In the genomic region with DNA sequence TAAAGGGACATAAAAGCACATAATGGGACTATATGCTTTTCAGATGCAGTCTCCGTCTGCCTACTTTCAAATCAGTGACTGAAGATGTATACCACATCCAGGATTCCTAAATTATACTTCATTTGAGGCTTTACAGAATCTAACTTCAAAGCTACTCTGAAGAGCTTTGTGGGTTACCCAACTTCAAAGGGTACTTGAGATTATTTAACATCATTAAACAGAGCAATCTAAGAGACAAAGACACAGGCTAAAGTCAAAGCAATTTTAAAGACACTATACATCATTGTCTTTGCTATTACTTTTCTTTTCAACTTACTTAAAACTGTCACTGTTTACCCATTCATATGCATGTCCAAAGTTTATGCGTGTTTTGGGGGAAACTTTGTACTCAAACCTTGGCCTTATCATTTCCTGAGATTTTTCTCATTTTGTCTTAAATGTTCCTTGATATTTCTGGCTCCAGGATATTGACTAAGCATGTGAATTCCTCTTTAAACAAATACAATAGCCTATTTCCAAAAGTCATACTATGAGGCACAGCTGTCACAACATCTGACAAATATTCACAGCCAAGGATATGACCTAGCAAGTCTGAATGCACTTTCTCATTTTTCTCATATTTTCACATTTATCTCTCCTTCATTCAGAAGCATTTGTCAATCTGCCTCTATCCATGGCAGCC, we compare ENCODE assay signal across 13 cellular contexts.
"Had no signal": no experiment of that assay in that cellular context is flagged by ENCODE, and none has a peak within 500 bp of the region (broad histone marks: within the 10 kb centered on the region; RNA-seq: fewer than 3 reads in every experiment).

No MANE protein-coding gene starts in this region.

- H3K4me1 ChIP-seq: heart right ventricle, parathyroid adenoma had no signal

- H3K27me3 ChIP-seq: heart right ventricle had no signal

- H3K36me3 Mint-ChIP-seq: activated naive CD4-positive, alpha-beta T cell treated with anti-CD3 and anti-CD28 coated beads, Interleukin-2, amount 10 ng/mL, durations not matched to agents 7 days and 5 days; T-cell had no signal

- H3K9me3 Mint-ChIP-seq: activated naive CD4-positive, alpha-beta T cell treated with anti-CD3 and anti-CD28 coated beads, Interleukin-2, amount 10 ng/mL, durations not matched to agents 7 days and 5 days; dendritic cell treated with granulocyte-macrophage colony-stimulating factor and Interleukin-4, amounts not matched to agents 40 ng/mL and 50 ng/mL, for 4 days had no signal

- H3K27me3 Mint-ChIP-seq: activated CD4-positive, alpha-beta T cell treated with anti-CD3 and anti-CD28 coated beads for 36 hours; activated naive CD4-positive, alpha-beta T cell treated with anti-CD3 and anti-CD28 coated beads, Interleukin-2, amount 10 ng/mL, durations not matched to agents 7 days and 5 days; activated T-helper 17 cell treated with anti-CD3 and anti-CD28 coated beads, Interleukin-2, amount 50 U/mL, for 72 hours; central memory CD8-positive, alpha-beta T cell; dendritic cell treated with granulocyte-macrophage colony-stimulating factor and Interleukin-4, amounts not matched to agents 40 ng/mL and 50 ng/mL, for 4 days; T-cell had no signal

- H2AFZ ChIP-seq: parathyroid adenoma had no signal

- DNase-seq: activated CD4-positive, alpha-beta T cell treated with anti-CD3 and anti-CD28 coated beads for 36 hours; activated naive CD4-positive, alpha-beta T cell treated with anti-CD3 and anti-CD28 coated beads, Interleukin-2, amount 10 ng/mL, durations not matched to agents 7 days and 5 days; heart right ventricle; kidney; left ventricle myocardium superior; retina; T-cell had no signal

- H3K4me3 ChIP-seq: heart right ventricle, skin epidermis had no signal

- H3K27ac ChIP-seq: heart right ventricle, parathyroid adenoma, skin epidermis, VCaP had no signal

- H3K27ac Mint-ChIP-seq: activated CD4-positive, alpha-beta T cell treated with anti-CD3 and anti-CD28 coated beads for 36 hours; activated naive CD4-positive, alpha-beta T cell treated with anti-CD3 and anti-CD28 coated beads, Interleukin-2, amount 10 ng/mL, durations not matched to agents 7 days and 5 days; activated T-helper 17 cell treated with anti-CD3 and anti-CD28 coated beads, Interleukin-2, amount 50 U/mL, for 72 hours; dendritic cell treated with granulocyte-macrophage colony-stimulating factor and Interleukin-4, amounts not matched to agents 40 ng/mL and 50 ng/mL, for 4 days; T-cell had no signal

- H3K79me2 ChIP-seq: parathyroid adenoma had no signal

- H3K9ac ChIP-seq: parathyroid adenoma had no signal

- H3K4me3 Mint-ChIP-seq: activated CD4-positive, alpha-beta T cell treated with anti-CD3 and anti-CD28 coated beads for 36 hours; activated naive CD4-positive, alpha-beta T cell treated with anti-CD3 and anti-CD28 coated beads, Interleukin-2, amount 10 ng/mL, durations not matched to agents 7 days and 5 days; activated T-helper 17 cell treated with anti-CD3 and anti-CD28 coated beads, Interleukin-2, amount 50 U/mL, for 72 hours; central memory CD8-positive, alpha-beta T cell; dendritic cell treated with granulocyte-macrophage colony-stimulating factor and Interleukin-4, amounts not matched to agents 40 ng/mL and 50 ng/mL, for 4 days; T-cell had no signal

- H3K4me1 Mint-ChIP-seq: activated CD4-positive, alpha-beta T cell treated with anti-CD3 and anti-CD28 coated beads for 36 hours; activated naive CD4-positive, alpha-beta T cell treated with anti-CD3 and anti-CD28 coated beads, Interleukin-2, amount 10 ng/mL, durations not matched to agents 7 days and 5 days; activated T-helper 17 cell treated with anti-CD3 and anti-CD28 coated beads, Interleukin-2, amount 50 U/mL, for 72 hours; central memory CD8-positive, alpha-beta T cell; T-cell had no signal

- H3K9me3 ChIP-seq: heart right ventricle had no signal

- ATAC-seq: activated CD4-positive, alpha-beta T cell treated with anti-CD3 and anti-CD28 coated beads for 36 hours; activated T-helper 17 cell treated with anti-CD3 and anti-CD28 coated beads, Interleukin-2, amount 50 U/mL, for 72 hours; heart right ventricle; left ventricle myocardium superior; T-cell had no signal

- H3K36me3 ChIP-seq: heart right ventricle had no signal
